In the genomic region with DNA sequence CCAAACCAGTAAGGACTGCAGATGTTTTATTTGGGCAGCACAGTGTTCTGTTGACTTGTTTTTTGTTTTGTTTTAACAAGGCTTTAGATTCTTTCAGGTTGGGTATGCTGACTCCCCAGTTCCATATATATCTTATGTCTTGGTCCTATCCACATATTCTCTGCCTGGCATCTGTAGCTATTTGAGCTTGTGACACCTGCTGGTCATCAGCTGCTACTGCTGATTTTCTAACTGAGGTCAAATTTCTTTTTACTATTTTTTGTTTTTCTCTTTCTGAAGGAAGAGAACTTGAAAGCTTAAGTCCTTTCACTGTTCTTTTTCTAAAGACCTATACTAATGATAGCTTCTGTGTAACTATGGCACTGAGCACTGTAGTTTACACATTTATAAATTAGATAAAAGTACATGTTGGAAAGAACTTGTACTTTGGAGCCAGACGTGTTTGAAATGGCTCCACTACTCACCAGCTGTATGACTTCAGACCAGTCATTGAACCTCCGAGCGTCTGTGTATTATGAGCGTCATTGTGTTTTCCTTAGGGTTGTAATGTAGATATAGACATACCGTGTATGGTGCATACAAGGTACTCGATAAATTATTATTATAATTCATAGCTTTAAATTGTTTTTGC, we compare ENCODE assay signal across 8 cellular contexts.
DNase-seq lines count a peak whose midpoint lies in the region; ATAC-seq, FAIRE-seq and TF ChIP-seq lines count a peak whose summit lies in the region.

No MANE protein-coding gene starts in this region.

- no peak overlapping the region for H3K9ac ChIP-seq in H1 (replicated peaks in 1 of 4; ENCODE audit: extremely low read depth in 1 of 4, low read depth in 3 of 4, low read length in 3 of 4)
- no peak overlapping the region for H3K9ac ChIP-seq in mesenchymal stem cell (ENCODE audit: low read length)

- H4K20me1 ChIP-seq in H1 (replicated peaks in 1 of 2; ENCODE audit: control insufficient read depth in 1 of 2, insufficient read depth in 2 of 2, low read length in 2 of 2): no peaks in the 10 kb centered on the region

- POLR2A ChIA-PET in H1 (lab: Charles Lee; ENCODE audit: partially characterized antibody): interaction anchor here (0.5 to 1.5 kb wide), 3 partner anchors 16 to 196 kb away, joined by 3 to 5 read pairs (median 3); no protein-coding TSS in a partner anchor

- no peaks in the 10 kb centered on the region for H3K79me2 ChIP-seq in H1 (ENCODE audit: control insufficient read depth in 1 of 2, insufficient read depth in 2 of 2, low read length in 2 of 2)

- CTCF ChIA-PET in H1 (lab: Charles Lee; ENCODE audit: partially characterized antibody): interaction anchor here (0.6 to 3.3 kb wide), 50 partner anchors 8 to 537 kb away, joined by 3 to 30 read pairs (median 4); no protein-coding TSS in a partner anchor

- ATAC-seq in RWPE2 (ENCODE audit: low read depth) (peak; percentile 65; the same call in 1 of the 3 replicates), GM19351 (IDR thresholded peaks at IDR 0.05; ENCODE audit: unreplicated experiment) (no peak)

- H3K23me2 ChIP-seq in H1 (ENCODE audit: low read depth, low read length): no peaks in the 10 kb centered on the region

- H3K9me3 ChIP-seq in RWPE2 (ENCODE audit: severe bottlenecking): no peaks in the 10 kb centered on the region
- no peaks in the 10 kb centered on the region for H3K9me3 ChIP-seq in H1 (ENCODE audit: insufficient read depth in 2 of 2, low read depth in 1 of 2, low read length in 1 of 2)
- no peaks in the 10 kb centered on the region for H3K9me3 ChIP-seq in mesenchymal stem cell (ENCODE audit: control insufficient read depth, low read length)

- H3K27me3 ChIP-seq in RWPE2 (ENCODE audit: insufficient read depth, poor library complexity, severe bottlenecking) (no peaks in the 10 kb centered on the region), H1 (replicated peaks in 1 of 4; ENCODE audit: control insufficient read depth in 3 of 4, extremely low read depth in 1 of 4, insufficient read depth in 3 of 4, low read length in 3 of 4) (no peaks in the 10 kb centered on the region), mesenchymal stem cell (ENCODE audit: control insufficient read depth in 1 of 2, insufficient read depth in 1 of 2, low read length in 2 of 2) (no peaks in the 10 kb centered on the region)

- H4K5ac ChIP-seq in H1 (ENCODE audit: insufficient read length, low read depth, low read length): no peak overlapping the region

- no peak overlapping the region for H3K56ac ChIP-seq in H1 (replicated peaks; ENCODE audit: insufficient read length, low read depth, low read length)

- no peak overlapping the region for H4K91ac ChIP-seq in H1 (replicated peaks; ENCODE audit: insufficient read length, low read length)
- no peak overlapping the region for H4K91ac ChIP-seq in mesenchymal stem cell (ENCODE audit: low read length)

- H3K4me2 ChIP-seq in H1 (ENCODE audit: insufficient read depth in 1 of 2, low read depth in 2 of 2, low read length in 2 of 2) (no peak overlapping the region), mesenchymal stem cell (ENCODE audit: low read length, poor library complexity, severe bottlenecking) (no peak overlapping the region)

- H2AFZ ChIP-seq in H1 (ENCODE audit: low read length) (no peak overlapping the region), mesenchymal stem cell (ENCODE audit: low read depth, low read length) (no peak overlapping the region)

- H3K18ac ChIP-seq in H1 (ENCODE audit: extremely low read depth, low read length): no peak overlapping the region
- no peak overlapping the region for H3K18ac ChIP-seq in mesenchymal stem cell (ENCODE audit: low read depth in 1 of 2, low read length in 2 of 2)

- peak; percentile 95 for FAIRE-seq in H1 (lab: Jason Lieb, UNC)

- TF ChIP-seq RAD21 in H1 (IDR thresholded peaks at IDR 0.05 in 1 of 2, conservative IDR thresholded peaks at IDR 0.05 in 1 of 2; ENCODE audit: low read depth in 2 of 2, low read length in 2 of 2): peak; percentile 64 to 74

- H4K8ac ChIP-seq in H1 (ENCODE audit: extremely low read depth, insufficient read depth, low read length) (no peak overlapping the region), mesenchymal stem cell (ENCODE audit: low read length) (no peak overlapping the region)

- H2BK5ac ChIP-seq in H1 (ENCODE audit: low read depth, low read length): no peak overlapping the region
- no peak overlapping the region for H2BK5ac ChIP-seq in mesenchymal stem cell (ENCODE audit: low read depth, low read length, poor library complexity, severe bottlenecking)

- H3K4me3 ChIP-seq in RWPE2 (ENCODE audit: severe bottlenecking) (no peak overlapping the region), H1 (ENCODE audit: extremely low read depth in 1 of 4, insufficient read depth in 2 of 4, low read depth in 3 of 4, low read length in 4 of 4) (no peak overlapping the region), mesenchymal stem cell (ENCODE audit: insufficient read depth in 1 of 2, low read depth in 1 of 2, low read length in 2 of 2) (no peak overlapping the region)

- H3K23ac ChIP-seq in H1 (ENCODE audit: insufficient read length): no peak overlapping the region
- H3K23ac ChIP-seq in mesenchymal stem cell (ENCODE audit: low read length in 2 of 2): no peak overlapping the region

- H3K14ac ChIP-seq in H1 (ENCODE audit: insufficient read length): no peak overlapping the region
- no peak overlapping the region for H3K14ac ChIP-seq in mesenchymal stem cell (ENCODE audit: low read length in 2 of 2)

- H2BK15ac ChIP-seq in H1 (ENCODE audit: low read length) (no peak overlapping the region), mesenchymal stem cell (ENCODE audit: low read depth, poor library complexity, severe bottlenecking) (no peak overlapping the region)

- TF ChIP-seq EP300 in H1 (IDR thresholded peaks at IDR 0.05; ENCODE audit: borderline replicate concordance in 1 of 2, low read depth in 2 of 2, low read length in 2 of 2): no peak

- H2BK120ac ChIP-seq in H1 (replicated peaks; ENCODE audit: low read depth, low read length): no peak overlapping the region
- H2BK120ac ChIP-seq in mesenchymal stem cell (ENCODE audit: low read depth, low read length): no peak overlapping the region

- H3K36me3 ChIP-seq in RWPE2 (ENCODE audit: low read depth) (peaks cover 79% of the 10 kb centered on the region), H1 (ENCODE audit: control insufficient read depth in 2 of 4, insufficient read depth in 4 of 4, low read length in 3 of 4) (peaks cover 0 to 34% (median 14%) of the 10 kb centered on the region in 4 experiments; a peak in 4 of 8 replicates), mesenchymal stem cell (ENCODE audit: control insufficient read depth in 1 of 2, insufficient read depth in 2 of 2, low read depth in 1 of 2, low read length in 2 of 2) (peaks cover 25 to 45% of the 10 kb centered on the region in 2 experiments)

- H3K27ac ChIP-seq in 22Rv1: no peak overlapping the region
- H3K27ac ChIP-seq in RWPE2 (ENCODE audit: poor library complexity, severe bottlenecking): no peak overlapping the region
- H3K27ac ChIP-seq in H1 (ENCODE audit: low read depth, low read length): no peak overlapping the region
- H3K27ac ChIP-seq in mesenchymal stem cell (ENCODE audit: low read length, poor library complexity, severe bottlenecking): no peak overlapping the region

- 94% methylated on average over 6 of the region's 6 CpGs; no CpG with 5 or more reads in 1 of the 2 experiments for WGBS in H1 (ENCODE audit: extremely low coverage in 1 of 2, insufficient coverage in 1 of 2, insufficient read length in 1 of 2, insufficient replicate concordance in 2 of 2, low coverage in 1 of 2, low lambda C conversion rate in 2 of 2, missing lambda C conversion rate in 1 of 2), 2 experiments
- 100% methylated on average over 1 of the region's 6 CpGs for WGBS in mesenchymal stem cell

- H3K4me1 ChIP-seq in RWPE2 (ENCODE audit: insufficient read depth, poor library complexity, severe bottlenecking) (no peaks in the 10 kb centered on the region), H1 (replicated peaks in 1 of 4; ENCODE audit: control insufficient read depth in 3 of 4, insufficient read depth in 4 of 4, low read length in 3 of 4) (no peaks in the 10 kb centered on the region), mesenchymal stem cell (ENCODE audit: control insufficient read depth, insufficient read depth, low read depth, low read length) (no peaks in the 10 kb centered on the region)

- peak; percentile 92 for TF ChIP-seq CTCF in 22Rv1 (IDR thresholded peaks at IDR 0.05)
- peak; percentile 96 for TF ChIP-seq CTCF in RWPE2 (IDR thresholded peaks at IDR 0.05; ENCODE audit: poor library complexity, severe bottlenecking)
- peak in 2 of 3 experiments; percentile 54 to 68; a peak in 3 of 4 replicates for TF ChIP-seq CTCF in H1 (IDR thresholded peaks at IDR 0.05; ENCODE audit: control extremely low read depth in 1 of 3, insufficient read depth in 1 of 3, low read depth in 1 of 3, low read length in 3 of 3)

- H2BK12ac ChIP-seq in H1 (ENCODE audit: low read depth, low read length) (no peak overlapping the region), mesenchymal stem cell (ENCODE audit: low read length in 2 of 2) (no peak overlapping the region)

- TF ChIP-seq POLR2A in H1 (IDR thresholded peaks at IDR 0.05; ENCODE audit: control extremely low read depth in 1 of 2, low read depth in 2 of 2, low read length in 2 of 2): no peak

- H2BK20ac ChIP-seq in H1 (ENCODE audit: low read length): no peak overlapping the region

- no peaks in the 10 kb centered on the region for H3K79me1 ChIP-seq in H1 (ENCODE audit: low read depth, low read length)
- peaks cover 18% of the 10 kb centered on the region for H3K79me1 ChIP-seq in mesenchymal stem cell (replicated peaks; ENCODE audit: low read length, poor library complexity, severe bottlenecking)

- H3K4ac ChIP-seq in H1 (replicated peaks; ENCODE audit: insufficient read length, low read depth, low read length) (no peak overlapping the region), mesenchymal stem cell (ENCODE audit: low read depth in 1 of 2, low read length in 2 of 2) (no peak overlapping the region)

- DNase-seq in Daoy (ENCODE audit: low read depth) (peak; percentile 50), KG1 (lab: John Stamatoyannopoulos, UW) (peak; percentile 31), RWPE2 (ENCODE audit: low spot score) (no peak), H1 (ENCODE audit: low read depth in 1 of 2, low spot score in 2 of 2) (no peak), mesenchymal stem cell (peak; percentile 72), C1 segment of cervical spinal cord (lab: John Stamatoyannopoulos, UW) (no peak)

- H2AK5ac ChIP-seq in H1 (ENCODE audit: low read depth, low read length) (no peak overlapping the region), mesenchymal stem cell (ENCODE audit: low read length, severe bottlenecking) (no peak overlapping the region)

TF ChIP-seq in H1, 55 proteins besides CTCF, POLR2A, EP300 and RAD21:
- no peak for TF ChIP-seq BRCA1 (IDR thresholded peaks at IDR 0.05; ENCODE audit: low read depth, low read length)
- TF ChIP-seq POLR2AphosphoS5 (IDR thresholded peaks at IDR 0.05; ENCODE audit: low read depth, low read length): no peak
- no peak for TF ChIP-seq RFX5 (IDR thresholded peaks at IDR 0.05; ENCODE audit: borderline replicate concordance, low read depth, low read length)

Comparison
In these comparisons a context has a peak if more than half of its experiments do, and no peak if none do; other contexts are left out.
1. DNase-seq: peak in Daoy (single experiment), KG1 (single experiment) and mesenchymal stem cell (single experiment); none in RWPE2 (single experiment), H1 (0 of 2) and C1 segment of cervical spinal cord (0 of 14).
2. Peak in every context shown above with its lines, with median percentiles within 50 percentile points of each other: CTCF ChIP-seq.